Comparison of ENCODE assay signal across 13 cellular contexts in the genomic region with DNA sequence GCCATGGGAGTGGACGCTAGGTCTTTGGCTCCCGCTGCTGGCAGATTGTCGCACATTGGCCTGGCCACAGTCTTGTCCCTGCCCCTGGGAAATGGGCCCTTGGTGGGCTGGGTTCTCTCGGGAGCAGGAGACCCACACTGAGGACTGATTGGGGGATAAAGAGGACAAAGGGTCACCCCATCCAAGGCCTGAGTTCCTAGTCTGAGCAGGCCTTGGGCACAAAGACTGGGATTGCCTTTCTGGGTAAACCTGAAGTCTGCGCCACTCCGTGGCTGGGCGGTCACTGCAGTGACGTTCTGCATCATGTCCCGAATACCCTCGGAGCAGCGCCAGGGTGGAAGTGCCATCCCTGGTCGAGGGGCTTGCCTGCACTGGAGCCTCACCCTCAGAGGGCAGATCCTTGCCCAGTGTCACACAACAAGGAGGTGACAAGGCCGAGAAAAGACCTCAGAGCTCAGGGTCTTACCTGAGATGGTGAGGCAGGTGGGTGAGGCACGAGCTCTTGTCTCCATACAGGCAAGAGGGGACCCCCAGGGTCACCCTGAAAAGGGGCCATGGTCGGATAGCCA. TPM values are rescaled to one million over a fixed set of nuclear protein-coding genes. Genes with fewer than 3 reads are reported as not detected.
DNase-seq lines count a peak whose midpoint lies in the region; ATAC-seq and TF ChIP-seq lines count a peak whose summit lies in the region.
"Had no signal": no experiment of that assay in that cellular context is flagged by ENCODE, and none has a peak within 500 bp of the region (broad histone marks: within the 10 kb centered on the region; RNA-seq: fewer than 3 reads in every experiment).

No MANE protein-coding gene starts in this region.

- no peak overlapping the region for H3K4me3 ChIP-seq in CD8-positive, alpha-beta T cell (ENCODE audit: low read depth, low read length)

- no peaks in the 10 kb centered on the region for H3K9me3 Mint-ChIP-seq in CD8-positive, alpha-beta T cell
- no peaks in the 10 kb centered on the region for H3K9me3 Mint-ChIP-seq in osteocyte (ENCODE audit: unreplicated experiment)
- H3K9me3 Mint-ChIP-seq: stimulated activated effector memory CD8-positive, alpha-beta T cell treated with anti-CD3 and anti-CD28 coated beads, Interleukin-12 subunit alpha, Interleukin-12 subunit beta, amount 100 ng/mL, for 72 hours had no signal

- H3K27me3 Mint-ChIP-seq in CD8-positive, alpha-beta T cell (ENCODE audit: low read depth), result no peaks in the 10 kb centered on the region
- H3K27me3 Mint-ChIP-seq in osteocyte (ENCODE audit: unreplicated experiment), result no peaks in the 10 kb centered on the region

- ATAC-seq in CD8-positive, alpha-beta T cell, result no peak
- ATAC-seq in GM21723 (IDR thresholded peaks at IDR 0.05; ENCODE audit: unreplicated experiment), result no peak
- no peak for ATAC-seq in HG02840 (IDR thresholded peaks at IDR 0.05; ENCODE audit: low FRiP score, unreplicated experiment)
- ATAC-seq: stimulated activated effector memory CD8-positive, alpha-beta T cell treated with anti-CD3 and anti-CD28 coated beads, Interleukin-12 subunit alpha, Interleukin-12 subunit beta, amount 100 ng/mL, for 72 hours had no signal

- no peak for TF ChIP-seq CTCF in CD8-positive, alpha-beta T cell (IDR thresholded peaks at IDR 0.05)
- TF ChIP-seq CTCF in osteocyte (IDR thresholded peaks at IDR 0.05) (no peak), GM10266 (IDR thresholded peaks at IDR 0.05; ENCODE audit: control insufficient read depth, insufficient read depth, low read depth, missing control alignments) (no peak)

- DNase-seq in CD8-positive, alpha-beta T cell, result peak in 2 of 7 experiments; percentile 9 to 47
- DNase-seq in HK-2 (ENCODE audit: unreplicated experiment) (peak; percentile 1), epithelial cell of prostate (ENCODE audit: low read depth, low spot score) (no peak), osteocyte (ENCODE audit: extremely low spot score, unreplicated experiment) (peak; percentile 81), GM10266 (ENCODE audit: extremely low spot score) (no peak), C1 segment of cervical spinal cord (lab: John Stamatoyannopoulos, UW) (no peak)
- DNase-seq: cortex of kidney, NCI-H1105 treated with DMSO at 0.1 percent for 48 hours, NCI-H510A treated with DMSO at 0.1 percent for 48 hours had no signal

- no peak overlapping the region for H3K27ac ChIP-seq in CD8-positive, alpha-beta T cell (ENCODE audit: low read depth, low read length)
- H3K27ac ChIP-seq in epithelial cell of prostate, result peak overlapping the region; percentile 60
- H3K27ac ChIP-seq: C4-2B had no signal

- intact Hi-C loops in CD8-positive, alpha-beta T cell (cut with DNase I, micrococcal nuclease), result no loop called here

- H3K27ac Mint-ChIP-seq in CD8-positive, alpha-beta T cell, result peak overlapping the region; percentile 55
- no peak overlapping the region for H3K27ac Mint-ChIP-seq in osteocyte (ENCODE audit: unreplicated experiment)
- H3K27ac Mint-ChIP-seq: stimulated activated effector memory CD8-positive, alpha-beta T cell treated with anti-CD3 and anti-CD28 coated beads, Interleukin-12 subunit alpha, Interleukin-12 subunit beta, amount 100 ng/mL, for 72 hours had no signal

- CTCF ChIA-PET in CD8-positive, alpha-beta T cell (lab: Charles Lee), result interaction anchor here (0.6 to 7.5 kb wide), 5 partner anchors 22 to 258 kb away, joined by 3 to 103 read pairs (median 15); a partner anchor contains a TSS

- H3K36me3 Mint-ChIP-seq in CD8-positive, alpha-beta T cell, result no peaks in the 10 kb centered on the region
- peaks cover 24% of the 10 kb centered on the region for H3K36me3 Mint-ChIP-seq in osteocyte (ENCODE audit: unreplicated experiment)
- H3K36me3 Mint-ChIP-seq: stimulated activated effector memory CD8-positive, alpha-beta T cell treated with anti-CD3 and anti-CD28 coated beads, Interleukin-12 subunit alpha, Interleukin-12 subunit beta, amount 100 ng/mL, for 72 hours had no signal

- H3K4me1 Mint-ChIP-seq in CD8-positive, alpha-beta T cell (ENCODE audit: low read depth), result peaks cover 41% of the 10 kb centered on the region
- H3K4me1 Mint-ChIP-seq in osteocyte (ENCODE audit: unreplicated experiment), result peaks cover 1% of the 10 kb centered on the region

- H3K9me3 ChIP-seq in CD8-positive, alpha-beta T cell (ENCODE audit: low read length), result no peaks in the 10 kb centered on the region

- no peaks in the 10 kb centered on the region for H3K36me3 ChIP-seq in CD8-positive, alpha-beta T cell (ENCODE audit: insufficient read depth, low read length)

- H3K4me1 ChIP-seq in CD8-positive, alpha-beta T cell (ENCODE audit: insufficient read depth, low read length), result peaks cover 39% of the 10 kb centered on the region

- H3K27me3 ChIP-seq in CD8-positive, alpha-beta T cell (ENCODE audit: insufficient read depth, low read length), result no peaks in the 10 kb centered on the region

- POLR2A ChIA-PET in CD8-positive, alpha-beta T cell (lab: Charles Lee), result interaction anchor here (1.0 kb wide), 1 partner anchor 37 kb away, joined by 3 read pairs; no protein-coding TSS in a partner anchor

- no peak overlapping the region for H3K4me3 Mint-ChIP-seq in CD8-positive, alpha-beta T cell
- H3K4me3 Mint-ChIP-seq in osteocyte (ENCODE audit: unreplicated experiment), result no peak overlapping the region
- H3K4me3 Mint-ChIP-seq: stimulated activated effector memory CD8-positive, alpha-beta T cell treated with anti-CD3 and anti-CD28 coated beads, Interleukin-12 subunit alpha, Interleukin-12 subunit beta, amount 100 ng/mL, for 72 hours had no signal

RNA-seq across cellular contexts. Expression of a gene that starts 36.1 kb away (rescaled TPM):
- total RNA-seq in CD8-positive, alpha-beta T cell, result 10 to 100 TPM; 21.1 to 28.3 TPM
- not detected in 2 replicates for total RNA-seq in osteocyte

RNA-seq across cellular contexts. Expression of a gene that starts 53.5 kb away (rescaled TPM):
- 10 to 100 TPM; 22.2 to 22.4 TPM for total RNA-seq in CD8-positive, alpha-beta T cell
- 24.1 and 28.2 TPM in 2 replicates for total RNA-seq in osteocyte

Comparison
In these comparisons a context has a peak if more than half of its experiments do, and no peak if none do; other contexts are left out.
1. DNase-seq: peak in HK-2 (single experiment) and osteocyte (single experiment); none in epithelial cell of prostate (single experiment), GM10266 (single experiment) and C1 segment of cervical spinal cord (0 of 14).
2. RNA of a gene that starts 36.1 kb away (total RNA-seq): 21.1 to 28.3 TPM in CD8-positive, alpha-beta T cell; not detected in osteocyte; every median in the first group is over 10 times any median in the second.